Comparison of ENCODE assay signal across 23 cellular contexts in the genomic region with DNA sequence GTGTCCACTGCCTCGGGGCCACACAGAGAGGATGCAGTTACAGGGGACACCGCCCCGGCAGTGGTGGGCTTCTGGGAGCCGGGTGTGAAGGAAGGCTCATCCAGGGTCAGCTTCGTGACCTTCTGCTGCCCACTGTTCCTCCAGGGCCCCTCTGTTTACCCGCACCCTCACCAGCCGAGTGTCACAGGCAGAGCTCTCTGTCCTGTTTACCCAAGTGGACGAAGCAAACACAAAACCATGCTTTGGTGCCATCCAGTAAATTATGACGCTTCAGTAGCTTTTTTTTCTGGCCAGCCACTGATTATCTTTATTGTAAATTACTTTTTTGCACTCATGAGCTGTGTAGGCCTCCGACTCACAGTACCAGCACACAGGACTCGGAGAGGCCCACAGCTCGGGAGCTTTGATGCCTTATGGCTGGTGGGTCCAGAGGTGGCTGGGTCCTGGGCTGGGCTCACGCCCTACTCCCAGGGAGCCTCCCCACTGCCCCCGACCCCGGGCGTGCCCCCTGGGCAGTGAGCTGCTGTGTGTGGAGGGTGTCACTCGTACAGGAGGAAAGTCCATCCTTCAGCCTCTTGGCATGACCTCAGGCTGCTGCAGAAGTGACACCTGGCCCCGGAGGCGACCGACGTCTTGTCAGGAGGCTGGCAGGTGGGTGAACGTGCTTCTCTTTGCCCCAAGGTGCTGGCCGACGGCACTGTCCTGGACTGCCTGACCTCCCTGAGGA. TPM values are rescaled to one million over a fixed set of nuclear protein-coding genes. Genes with fewer than 3 reads are reported as not detected.
A peak's percentile ranks its signal among the peaks of the same experiment; 100 is the strongest.
DNase-seq lines count a peak whose midpoint lies in the region; ATAC-seq, FAIRE-seq and TF ChIP-seq lines count a peak whose summit lies in the region.
"Had no signal": no experiment of that assay in that cellular context is flagged by ENCODE, and none has a peak within 500 bp of the region (broad histone marks: within the 10 kb centered on the region; RNA-seq: fewer than 3 reads in every experiment).

No MANE protein-coding gene starts in this region.

- no peaks in the 10 kb centered on the region for H4K20me1 ChIP-seq in HepG2 (ENCODE audit: insufficient read depth, low read length)
- H4K20me1 ChIP-seq in neural progenitor cell (ENCODE audit: low read depth), result no peaks in the 10 kb centered on the region

- peak overlapping the region; percentile 48 for H3K27ac Mint-ChIP-seq in stimulated activated effector memory CD8-positive, alpha-beta T cell treated with anti-CD3 and anti-CD28 coated beads, Interleukin-12 subunit alpha, Interleukin-12 subunit beta, amount 100 ng/mL, for 72 hours
- H3K27ac Mint-ChIP-seq in chondrocyte (ENCODE audit: unreplicated experiment) (no peak overlapping the region), neural progenitor cell (no peak overlapping the region)

- H3K4me1 Mint-ChIP-seq in stimulated activated effector memory CD8-positive, alpha-beta T cell treated with anti-CD3 and anti-CD28 coated beads, Interleukin-12 subunit alpha, Interleukin-12 subunit beta, amount 100 ng/mL, for 72 hours, result peaks cover 31% of the 10 kb centered on the region
- H3K4me1 Mint-ChIP-seq in chondrocyte (ENCODE audit: low read depth) (no peaks in the 10 kb centered on the region), neural progenitor cell (no peaks in the 10 kb centered on the region)

- H2AFZ ChIP-seq in HepG2 (ENCODE audit: low read length) (no peak overlapping the region), neural progenitor cell (replicated peaks) (no peak overlapping the region)

- no peak overlapping the region for H3K4me3 Mint-ChIP-seq in stimulated activated effector memory CD8-positive, alpha-beta T cell treated with anti-CD3 and anti-CD28 coated beads, Interleukin-12 subunit alpha, Interleukin-12 subunit beta, amount 100 ng/mL, for 72 hours
- no peak overlapping the region for H3K4me3 Mint-ChIP-seq in chondrocyte (ENCODE audit: unreplicated experiment)
- no peak overlapping the region for H3K4me3 Mint-ChIP-seq in neural progenitor cell
- H3K4me3 Mint-ChIP-seq: CD8-positive, alpha-beta memory T cell had no signal

- no peak for TF ChIP-seq CTCF in HepG2 (CRISPR knock-in tag; IDR thresholded peaks at IDR 0.05)
- no peak for TF ChIP-seq CTCF in chondrocyte (IDR thresholded peaks at IDR 0.05)
- no peak for TF ChIP-seq CTCF in neural progenitor cell (IDR thresholded peaks at IDR 0.05)
- no peak for TF ChIP-seq CTCF in breast epithelium (IDR thresholded peaks at IDR 0.05)

- H3K36me3 Mint-ChIP-seq in stimulated activated effector memory CD8-positive, alpha-beta T cell treated with anti-CD3 and anti-CD28 coated beads, Interleukin-12 subunit alpha, Interleukin-12 subunit beta, amount 100 ng/mL, for 72 hours, result peaks cover 47% of the 10 kb centered on the region
- H3K36me3 Mint-ChIP-seq in chondrocyte (ENCODE audit: low read depth), result peaks cover 28% of the 10 kb centered on the region
- peaks cover 27% of the 10 kb centered on the region for H3K36me3 Mint-ChIP-seq in neural progenitor cell

- H3K9ac ChIP-seq in HepG2 (ENCODE audit: insufficient read depth, low read depth, low read length), result no peak overlapping the region
- no peak overlapping the region for H3K9ac ChIP-seq in neural progenitor cell

- POLR2A ChIA-PET in HepG2 (lab: Yijun Ruan, JAX), result interaction anchor here (1.6 to 1.7 kb wide), 2 partner anchors 9 to 27 kb away, joined by 5 to 7 read pairs; a partner anchor contains a TSS

- TF ChIP-seq RAD21 in HepG2 (CRISPR knock-in tag; IDR thresholded peaks at IDR 0.05), result no peak

- WGBS in HepG2 (ENCODE audit: low lambda C conversion rate), result 89% methylated on average over 22 of the region's 24 CpGs

- H3K36me3 ChIP-seq in HepG2 (replicated peaks in 1 of 2; ENCODE audit: control insufficient read depth in 1 of 2, insufficient read depth in 2 of 2, low read length in 2 of 2), result peaks cover 13 to 36% of the 10 kb centered on the region in 2 experiments; a peak in 4 of 5 replicates
- H3K36me3 ChIP-seq in neural progenitor cell, result no peaks in the 10 kb centered on the region
- no peaks in the 10 kb centered on the region for H3K36me3 ChIP-seq in breast epithelium

- CTCF ChIA-PET in HepG2 (lab: Yijun Ruan, JAX; ENCODE audit: low intra/inter-chr PET ratio, low total read pairs), result no interaction called here

- H3K9me3 Mint-ChIP-seq in stimulated activated effector memory CD8-positive, alpha-beta T cell treated with anti-CD3 and anti-CD28 coated beads, Interleukin-12 subunit alpha, Interleukin-12 subunit beta, amount 100 ng/mL, for 72 hours, result no peaks in the 10 kb centered on the region
- H3K9me3 Mint-ChIP-seq in chondrocyte (ENCODE audit: low read depth) (peaks cover 7% of the 10 kb centered on the region), neural progenitor cell (peaks cover 9% of the 10 kb centered on the region)
- H3K9me3 Mint-ChIP-seq: CD8-positive, alpha-beta memory T cell had no signal

- H3K27me3 Mint-ChIP-seq in chondrocyte (ENCODE audit: low read depth) (no peaks in the 10 kb centered on the region), neural progenitor cell (ENCODE audit: insufficient read depth, low read depth) (no peaks in the 10 kb centered on the region)
- H3K27me3 Mint-ChIP-seq: CD8-positive, alpha-beta memory T cell had no signal

- FAIRE-seq in HepG2 (lab: Jason Lieb, UNC), result no peak
- FAIRE-seq: A549, GM12878 had no signal

- no peak overlapping the region for H3K4me2 ChIP-seq in HepG2 (ENCODE audit: low read depth, low read length)
- no peak overlapping the region for H3K4me2 ChIP-seq in neural progenitor cell
- H3K4me2 ChIP-seq: A549 had no signal

- H3K4me3 ChIP-seq in HepG2 (replicated peaks in 1 of 3; ENCODE audit: insufficient read depth in 1 of 3, low read depth in 2 of 3, low read length in 3 of 3) (no peak overlapping the region), neural progenitor cell (no peak overlapping the region), breast epithelium (no peak overlapping the region)
- H3K4me3 ChIP-seq: A549, GM12878, HAP-1 had no signal

- in situ Hi-C loops in HepG2 (cut with HindIII; ENCODE audit: extremely low pct_ligation_motif_present, low pct_unique_long_range_greater_than_20kb), result no loop called here

- no peak for ATAC-seq in Right ventricle myocardium inferior
- no peak for ATAC-seq in left ventricle myocardium superior
- peak; percentile 4 for ATAC-seq in esophagus mucosa
- ATAC-seq in HepG2, result no peak
- ATAC-seq in stimulated activated effector memory CD8-positive, alpha-beta T cell treated with anti-CD3 and anti-CD28 coated beads, Interleukin-12 subunit alpha, Interleukin-12 subunit beta, amount 100 ng/mL, for 72 hours, result no peak
- ATAC-seq: A549, GM12878 had no signal

- TF ChIP-seq POLR2A in HepG2 (IDR thresholded peaks at IDR 0.05; ENCODE audit: insufficient read depth in 1 of 2, low read depth in 2 of 2, low read length in 2 of 2), result no peak
- no peak for TF ChIP-seq POLR2A in breast epithelium (IDR thresholded peaks at IDR 0.05)

- DNase-seq in Right ventricle myocardium inferior (ENCODE audit: missing footprints) (peak; percentile 47), left ventricle myocardium superior (no peak), HepG2 (ENCODE audit: low spot score) (no peak), chondrocyte (ENCODE audit: low spot score) (no peak), neural progenitor cell (ENCODE audit: low spot score) (no peak), breast epithelium (ENCODE audit: low spot score in 2 of 2) (no peak)
- no peak for DNase-seq in stimulated activated effector memory CD8-positive, alpha-beta T cell treated with anti-CD3 and anti-CD28 coated beads, Interleukin-12 subunit alpha, Interleukin-12 subunit beta, amount 100 ng/mL, for 72 hours (ENCODE audit: low spot score in 2 of 2)
- DNase-seq: AML-193; CD8-positive, alpha-beta memory T cell; COR-L47; DMS 273 treated with DMSO at 0.1 percent for 48 hours; DMS53; DND-41; EL had no signal

- H3F3A ChIP-seq in neural progenitor cell (ENCODE audit: low read depth), result no peaks in the 10 kb centered on the region

- H3K27ac ChIP-seq in HepG2 (ENCODE audit: extremely low read length, insufficient read depth, low read length), result no peak overlapping the region
- H3K27ac ChIP-seq in neural progenitor cell, result no peak overlapping the region
- no peak overlapping the region for H3K27ac ChIP-seq in breast epithelium
- H3K27ac ChIP-seq: 22Rv1, A549 had no signal

- BruUV-seq in HepG2 (replicated peaks; lab: Mats Ljungman, UMichigan), result no TSS peak

- intact Hi-C loops in Right ventricle myocardium inferior (cut with DNase I), result no loop called here
- intact Hi-C loops in left ventricle myocardium superior (cut with micrococcal nuclease), result no loop called here
- intact Hi-C loops in HepG2 (cut with micrococcal nuclease; ENCODE audit: unreplicated experiment), result no loop called here
- intact Hi-C loops in breast epithelium (cut with DNase I; ENCODE audit: low total_unique reads), result no loop called here

- H3K27me3 ChIP-seq in HepG2 (ENCODE audit: control insufficient read depth in 1 of 2, insufficient read depth in 2 of 2, low read length in 2 of 2), result no peaks in the 10 kb centered on the region; a peak in 1 of 5 replicates
- H3K27me3 ChIP-seq in neural progenitor cell, result no peaks in the 10 kb centered on the region
- no peaks in the 10 kb centered on the region for H3K27me3 ChIP-seq in breast epithelium

- no peaks in the 10 kb centered on the region for H3K9me3 ChIP-seq in HepG2 (ENCODE audit: low read length)
- no peaks in the 10 kb centered on the region for H3K9me3 ChIP-seq in neural progenitor cell (ENCODE audit: low read depth)
- no peaks in the 10 kb centered on the region for H3K9me3 ChIP-seq in breast epithelium
- H3K9me3 ChIP-seq: A549, HAP-1 had no signal

- H3K79me2 ChIP-seq in HepG2 (ENCODE audit: insufficient read depth, low read length), result no peaks in the 10 kb centered on the region
- no peaks in the 10 kb centered on the region for H3K79me2 ChIP-seq in neural progenitor cell (ENCODE audit: low read depth)

- H3K4me1 ChIP-seq in HepG2 (ENCODE audit: insufficient read depth, low read length), result peaks cover 27% of the 10 kb centered on the region
- no peaks in the 10 kb centered on the region for H3K4me1 ChIP-seq in neural progenitor cell
- no peaks in the 10 kb centered on the region for H3K4me1 ChIP-seq in breast epithelium
- H3K4me1 ChIP-seq: A549, HAP-1 had no signal

- no peak for TF ChIP-seq EP300 in HepG2 (IDR thresholded peaks at IDR 0.05; ENCODE audit: low read depth in 2 of 2, low read length in 2 of 2)
- no peak for TF ChIP-seq EP300 in HepG2 (CRISPR knock-in tag; IDR thresholded peaks at IDR 0.05; ENCODE audit: borderline replicate concordance)

RNA-seq across cellular contexts. Expression of a gene that starts 9.8 kb away (rescaled TPM):
- 19.6 TPM for total RNA-seq in Right ventricle myocardium inferior
- total RNA-seq in left ventricle myocardium superior, result 19.2 TPM
- total RNA-seq in esophagus mucosa, result 20.1 TPM
- 10.2 and 20.3 TPM in 2 replicates for total RNA-seq in HepG2 (2016; rRNA removed; fragmentation: Illumina TruSeq; extraction: Trizol)
- total RNA-seq in HepG2 (2016; cell fraction: cytosol; rRNA removed; fragmentation: Illumina TruSeq; extraction: Trizol; ENCODE audit: low read depth), result 5.4 and 6.4 TPM in 2 replicates
- 9.1 and 22.3 TPM in 2 replicates for total RNA-seq in HepG2 (2016; cell fraction: insoluble cytoplasmic fraction; rRNA removed; fragmentation: Illumina TruSeq; extraction: Trizol)
- 6.5 and 7.3 TPM in 2 replicates for total RNA-seq in HepG2 (2016; cell fraction: membrane; rRNA removed; fragmentation: Illumina TruSeq; extraction: Trizol)
- 18.0 and 21.4 TPM in 2 replicates for total RNA-seq in HepG2 (2016; cell fraction: nucleus; rRNA removed; fragmentation: Illumina TruSeq; extraction: Trizol)
- polyA plus RNA-seq in HepG2 (2011; rRNA removed), result 19.2 and 20.5 TPM in 2 replicates
- polyA plus RNA-seq in HepG2 (2011; cell fraction: cytosol; rRNA removed), result 6.4 and 12.2 TPM in 2 replicates
- 166 and 260 TPM in 2 replicates for polyA plus RNA-seq in HepG2 (2011; cell fraction: nucleus; rRNA removed)
- polyA plus RNA-seq in HepG2 (2012), result 16.1 and 26.4 TPM in 2 replicates
- 1.4 and 1.5 TPM in 2 replicates for polyA plus RNA-seq in HepG2 (2016; cell fraction: cytosol; fragmentation: Illumina TruSeq; extraction: Trizol; ENCODE audit: low read depth)
- 7.6 and 10.2 TPM in 2 replicates for polyA plus RNA-seq in HepG2 (2016; cell fraction: insoluble cytoplasmic fraction; fragmentation: Illumina TruSeq; extraction: Trizol; ENCODE audit: low read depth)
- polyA plus RNA-seq in HepG2 (2016; cell fraction: membrane; fragmentation: Illumina TruSeq; extraction: Trizol; ENCODE audit: low read depth), result 3.0 and 3.4 TPM in 2 replicates
- 52.5 and 55.5 TPM in 2 replicates for polyA plus RNA-seq in HepG2 (2016; cell fraction: nucleus; fragmentation: Illumina TruSeq; extraction: Trizol; ENCODE audit: insufficient read depth, low read depth)
- 12.2 and 16.0 TPM in 2 replicates for polyA minus RNA-seq in HepG2 (2011; rRNA and poly(A)+ RNA removed; ENCODE audit: low replicate concordance)
- 6.7 and 8.6 TPM in 2 replicates for polyA minus RNA-seq in HepG2 (2011; cell fraction: cytosol; rRNA and poly(A)+ RNA removed)
- 21.5 and 26.5 TPM in 2 replicates for polyA minus RNA-seq in HepG2 (2011; cell fraction: nucleus; rRNA and poly(A)+ RNA removed)
- total RNA-seq in chondrocyte, result 14.5 to 26.3 TPM (median 16.6 TPM) in 3 replicates
- total RNA-seq in neural progenitor cell (ENCODE audit: low replicate concordance), result 3.5 and 15.4 TPM in 2 replicates
- 10 to 100 TPM; 16.3 to 29.2 (median 22.2) TPM for total RNA-seq in breast epithelium

RNA-seq across cellular contexts. Expression of a gene that starts 32.4 kb away (rescaled TPM):
- total RNA-seq in Right ventricle myocardium inferior (not detected), left ventricle myocardium superior (not detected), esophagus mucosa (not detected), HepG2 (2016; rRNA removed; fragmentation: Illumina TruSeq; extraction: Trizol) (0.20 and 0.72 TPM in 2 replicates), chondrocyte (0.52 to 1.3 TPM in 2 of 3 replicates, not detected in the other), neural progenitor cell (ENCODE audit: low replicate concordance) (0.09 TPM in 1 of 2 replicates, not detected in the other), breast epithelium (1 to 10 TPM in 1 of 3 donors, not detected in 2; 2.6 TPM)
- 0.30 TPM in 1 of 2 replicates, not detected in the other for total RNA-seq in HepG2 (2016; cell fraction: cytosol; rRNA removed; fragmentation: Illumina TruSeq; extraction: Trizol; ENCODE audit: low read depth)
- total RNA-seq in HepG2 (2016; cell fraction: insoluble cytoplasmic fraction; rRNA removed; fragmentation: Illumina TruSeq; extraction: Trizol), result 0.32 and 0.36 TPM in 2 replicates
- 0.34 and 0.52 TPM in 2 replicates for total RNA-seq in HepG2 (2016; cell fraction: membrane; rRNA removed; fragmentation: Illumina TruSeq; extraction: Trizol)
- total RNA-seq in HepG2 (2016; cell fraction: nucleus; rRNA removed; fragmentation: Illumina TruSeq; extraction: Trizol), result 0.72 and 0.75 TPM in 2 replicates
- polyA plus RNA-seq in HepG2 (2011; rRNA removed), result 0.17 and 0.30 TPM in 2 replicates
- 0.14 and 0.27 TPM in 2 replicates for polyA plus RNA-seq in HepG2 (2011; cell fraction: cytosol; rRNA removed)
- polyA plus RNA-seq in HepG2 (2011; cell fraction: nucleus; rRNA removed), result 4.0 and 5.9 TPM in 2 replicates
- polyA plus RNA-seq in HepG2 (2012), result 0.87 and 1.1 TPM in 2 replicates
- 0.07 TPM in 1 of 2 replicates, not detected in the other for polyA plus RNA-seq in HepG2 (2016; cell fraction: cytosol; fragmentation: Illumina TruSeq; extraction: Trizol; ENCODE audit: low read depth)
- 0.29 and 0.79 TPM in 2 replicates for polyA plus RNA-seq in HepG2 (2016; cell fraction: insoluble cytoplasmic fraction; fragmentation: Illumina TruSeq; extraction: Trizol; ENCODE audit: low read depth)
- 0.31 and 0.40 TPM in 2 replicates for polyA plus RNA-seq in HepG2 (2016; cell fraction: membrane; fragmentation: Illumina TruSeq; extraction: Trizol; ENCODE audit: low read depth)
- polyA plus RNA-seq in HepG2 (2016; cell fraction: nucleus; fragmentation: Illumina TruSeq; extraction: Trizol; ENCODE audit: insufficient read depth, low read depth), result 2.5 and 3.4 TPM in 2 replicates
- polyA minus RNA-seq in HepG2 (2011; rRNA and poly(A)+ RNA removed; ENCODE audit: low replicate concordance), result 2.6 TPM in 1 of 2 replicates, not detected in the other
- polyA minus RNA-seq in HepG2 (2011; cell fraction: cytosol; rRNA and poly(A)+ RNA removed), result 1.1 and 1.4 TPM in 2 replicates
- 1.9 and 2.1 TPM in 2 replicates for polyA minus RNA-seq in HepG2 (2011; cell fraction: nucleus; rRNA and poly(A)+ RNA removed)
- total RNA-seq: G401, H4, HT-29 had no signal
- polyA plus RNA-seq: BJ; CD8-positive, alpha-beta memory T cell had no signal

RNA-seq across cellular contexts. Expression of a gene that starts 42.4 kb away (rescaled TPM):
- total RNA-seq in Right ventricle myocardium inferior, result 16.5 TPM
- 16.0 TPM for total RNA-seq in left ventricle myocardium superior
- total RNA-seq in esophagus mucosa, result 16.5 TPM
- total RNA-seq in HepG2 (2016; rRNA removed; fragmentation: Illumina TruSeq; extraction: Trizol), result 56.7 and 61.9 TPM in 2 replicates
- 33.4 and 40.8 TPM in 2 replicates for total RNA-seq in HepG2 (2016; cell fraction: cytosol; rRNA removed; fragmentation: Illumina TruSeq; extraction: Trizol; ENCODE audit: low read depth)
- total RNA-seq in HepG2 (2016; cell fraction: insoluble cytoplasmic fraction; rRNA removed; fragmentation: Illumina TruSeq; extraction: Trizol), result 56.8 and 63.9 TPM in 2 replicates
- total RNA-seq in HepG2 (2016; cell fraction: membrane; rRNA removed; fragmentation: Illumina TruSeq; extraction: Trizol), result 47.0 and 50.8 TPM in 2 replicates
- total RNA-seq in HepG2 (2016; cell fraction: nucleus; rRNA removed; fragmentation: Illumina TruSeq; extraction: Trizol), result 51.6 and 62.1 TPM in 2 replicates
- 71.9 and 86.9 TPM in 2 replicates for polyA plus RNA-seq in HepG2 (2011; rRNA removed)
- polyA plus RNA-seq in HepG2 (2011; cell fraction: cytosol; rRNA removed), result 79.8 and 81.8 TPM in 2 replicates
- 137 and 149 TPM in 2 replicates for polyA plus RNA-seq in HepG2 (2011; cell fraction: nucleus; rRNA removed)
- polyA plus RNA-seq in HepG2 (2012), result 47.2 and 55.2 TPM in 2 replicates
- 25.6 and 28.6 TPM in 2 replicates for polyA plus RNA-seq in HepG2 (2016; cell fraction: cytosol; fragmentation: Illumina TruSeq; extraction: Trizol; ENCODE audit: low read depth)
- 56.0 and 56.2 TPM in 2 replicates for polyA plus RNA-seq in HepG2 (2016; cell fraction: insoluble cytoplasmic fraction; fragmentation: Illumina TruSeq; extraction: Trizol; ENCODE audit: low read depth)
- 51.0 and 51.1 TPM in 2 replicates for polyA plus RNA-seq in HepG2 (2016; cell fraction: membrane; fragmentation: Illumina TruSeq; extraction: Trizol; ENCODE audit: low read depth)
- 128 and 130 TPM in 2 replicates for polyA plus RNA-seq in HepG2 (2016; cell fraction: nucleus; fragmentation: Illumina TruSeq; extraction: Trizol; ENCODE audit: insufficient read depth, low read depth)
- polyA minus RNA-seq in HepG2 (2011; rRNA and poly(A)+ RNA removed; ENCODE audit: low replicate concordance), result 31.8 and 64.1 TPM in 2 replicates
- polyA minus RNA-seq in HepG2 (2011; cell fraction: cytosol; rRNA and poly(A)+ RNA removed), result 18.9 and 34.5 TPM in 2 replicates
- 55.4 and 70.4 TPM in 2 replicates for polyA minus RNA-seq in HepG2 (2011; cell fraction: nucleus; rRNA and poly(A)+ RNA removed)
- total RNA-seq in chondrocyte, result 13.8 to 25.2 TPM (median 16.3 TPM) in 3 replicates
- total RNA-seq in neural progenitor cell (ENCODE audit: low replicate concordance), result 38.2 and 49.0 TPM in 2 replicates
- 10 to 100 TPM; 29.6 to 49.0 (median 45.6) TPM for total RNA-seq in breast epithelium

RNA-seq across cellular contexts. Expression of a gene that starts 57.6 kb away (rescaled TPM):
- total RNA-seq in Right ventricle myocardium inferior (11.1 TPM), left ventricle myocardium superior (10.5 TPM), esophagus mucosa (32.4 TPM), HepG2 (2016; rRNA removed; fragmentation: Illumina TruSeq; extraction: Trizol) (124 and 134 TPM in 2 replicates), chondrocyte (22.7 to 32.7 TPM (median 23.1 TPM) in 3 replicates), neural progenitor cell (ENCODE audit: low replicate concordance) (43.4 and 59.9 TPM in 2 replicates), breast epithelium (10 to 100 TPM; 16.8 to 23.2 (median 19.7) TPM)
- 63.0 and 77.3 TPM in 2 replicates for total RNA-seq in HepG2 (2016; cell fraction: cytosol; rRNA removed; fragmentation: Illumina TruSeq; extraction: Trizol; ENCODE audit: low read depth)
- 125 and 130 TPM in 2 replicates for total RNA-seq in HepG2 (2016; cell fraction: insoluble cytoplasmic fraction; rRNA removed; fragmentation: Illumina TruSeq; extraction: Trizol)
- 99.9 and 116 TPM in 2 replicates for total RNA-seq in HepG2 (2016; cell fraction: membrane; rRNA removed; fragmentation: Illumina TruSeq; extraction: Trizol)
- total RNA-seq in HepG2 (2016; cell fraction: nucleus; rRNA removed; fragmentation: Illumina TruSeq; extraction: Trizol), result 56.0 and 67.3 TPM in 2 replicates
- 39.5 and 57.5 TPM in 2 replicates for polyA plus RNA-seq in HepG2 (2011; rRNA removed)
- polyA plus RNA-seq in HepG2 (2011; cell fraction: cytosol; rRNA removed), result 30.6 and 53.2 TPM in 2 replicates
- 36.9 and 39.6 TPM in 2 replicates for polyA plus RNA-seq in HepG2 (2011; cell fraction: nucleus; rRNA removed)
- 29.8 and 41.3 TPM in 2 replicates for polyA plus RNA-seq in HepG2 (2012)
- polyA plus RNA-seq in HepG2 (2016; cell fraction: cytosol; fragmentation: Illumina TruSeq; extraction: Trizol; ENCODE audit: low read depth), result 57.1 and 73.3 TPM in 2 replicates
- polyA plus RNA-seq in HepG2 (2016; cell fraction: insoluble cytoplasmic fraction; fragmentation: Illumina TruSeq; extraction: Trizol; ENCODE audit: low read depth), result 98.3 and 102 TPM in 2 replicates
- 74.9 and 82.8 TPM in 2 replicates for polyA plus RNA-seq in HepG2 (2016; cell fraction: membrane; fragmentation: Illumina TruSeq; extraction: Trizol; ENCODE audit: low read depth)
- 101 and 105 TPM in 2 replicates for polyA plus RNA-seq in HepG2 (2016; cell fraction: nucleus; fragmentation: Illumina TruSeq; extraction: Trizol; ENCODE audit: insufficient read depth, low read depth)
- polyA minus RNA-seq in HepG2 (2011; rRNA and poly(A)+ RNA removed; ENCODE audit: low replicate concordance), result 26.4 and 34.1 TPM in 2 replicates
- polyA minus RNA-seq in HepG2 (2011; cell fraction: cytosol; rRNA and poly(A)+ RNA removed), result 11.1 and 15.5 TPM in 2 replicates
- 13.2 and 17.9 TPM in 2 replicates for polyA minus RNA-seq in HepG2 (2011; cell fraction: nucleus; rRNA and poly(A)+ RNA removed)
